In the genomic region with DNA sequence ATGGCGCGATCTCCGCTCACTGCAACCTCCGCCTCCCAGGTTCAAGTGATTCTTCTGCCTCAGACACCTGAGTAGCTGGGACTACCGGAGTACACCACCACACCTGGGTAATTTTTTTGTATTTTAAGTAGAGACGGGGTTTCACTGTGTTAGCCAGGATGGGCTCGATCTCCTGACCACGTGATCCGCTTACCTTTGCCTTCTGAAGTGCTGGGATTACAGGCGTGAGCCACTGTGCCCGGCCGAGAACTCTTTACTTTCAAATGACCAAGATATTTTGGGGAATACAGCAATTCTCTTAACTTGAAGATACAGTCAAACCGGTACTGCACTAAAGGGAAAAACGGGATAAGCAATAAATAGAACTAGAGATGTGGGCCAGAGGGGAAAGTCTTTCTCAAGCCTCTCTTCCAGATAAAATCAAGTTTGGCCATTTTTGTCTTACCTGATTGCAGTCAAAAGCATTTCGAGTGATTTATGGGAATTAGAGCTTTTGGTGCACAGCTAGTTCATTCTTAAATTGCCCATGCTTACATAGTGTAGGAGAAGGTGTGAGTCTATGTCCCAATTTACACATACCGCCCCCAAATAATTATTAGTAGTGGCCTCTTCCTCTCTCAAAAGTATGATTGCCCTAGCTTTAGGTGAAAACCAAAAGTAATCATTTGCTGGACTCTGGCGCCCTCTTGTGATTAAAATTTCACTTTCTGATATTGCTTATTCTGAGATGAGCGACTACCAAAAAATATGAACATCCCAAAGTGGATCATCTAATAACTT, we compare ENCODE assay signal across 8 cellular contexts. TPM values are rescaled to one million over a fixed set of nuclear protein-coding genes. Genes with fewer than 3 reads are reported as not detected.
A peak's percentile ranks its signal among the peaks of the same experiment; 100 is the strongest.
DNase-seq lines count a peak whose midpoint lies in the region; ATAC-seq, FAIRE-seq and TF ChIP-seq lines count a peak whose summit lies in the region.

No MANE protein-coding gene starts in this region.

- H3K27me3 Mint-ChIP-seq in CD4-positive, alpha-beta T cell: no peaks in the 10 kb centered on the region

- TF ChIP-seq EP300 in suprapubic skin (IDR thresholded peaks at IDR 0.05): no peak

- H3K36me3 ChIP-seq in lung (ENCODE audit: control insufficient read depth in 2 of 2, insufficient read depth in 2 of 2, low read length in 2 of 2) (no peaks in the 10 kb centered on the region), suprapubic skin (no peaks in the 10 kb centered on the region)

- FAIRE-seq in GM12892 (lab: Jason Lieb, UNC): peak; percentile 87

- no peaks in the 10 kb centered on the region for H3K36me3 Mint-ChIP-seq in CD4-positive, alpha-beta T cell (ENCODE audit: low read depth)

- no peak overlapping the region for H3K4me3 Mint-ChIP-seq in CD4-positive, alpha-beta T cell

- CTCF ChIA-PET in CD4-positive, alpha-beta T cell (lab: Charles Lee): interaction anchor here (0.6 to 2.5 kb wide), 12 partner anchors 13 to 534 kb away, joined by 3 to 28 read pairs (median 4); no protein-coding TSS in a partner anchor

- H3K4me3 ChIP-seq in choroid plexus epithelial cell (ENCODE audit: low read depth, low read length) (no peak overlapping the region), lung (no peak overlapping the region), suprapubic skin (no peak overlapping the region)

- POLR2A ChIA-PET in CD4-positive, alpha-beta T cell (lab: Charles Lee): interaction anchor here (0.7 to 1.1 kb wide), 2 partner anchors 73 to 178 kb away, joined by 4 to 6 read pairs; partner anchors contain the start of gene PPM1K

- peak; percentile 82 for TF ChIP-seq CTCF in CD4-positive, alpha-beta T cell (IDR thresholded peaks at IDR 0.05)
- peak; percentile 66 for TF ChIP-seq CTCF in choroid plexus epithelial cell (conservative IDR thresholded peaks at IDR 0.05; ENCODE audit: low read depth, low read length)
- TF ChIP-seq CTCF in lung (IDR thresholded peaks at IDR 0.05; ENCODE audit: control extremely low read depth, extremely low read depth): peak; percentile 61
- TF ChIP-seq CTCF in suprapubic skin (IDR thresholded peaks at IDR 0.05): peak; percentile 51 to 67

- H3K9me3 Mint-ChIP-seq in CD4-positive, alpha-beta T cell: no peaks in the 10 kb centered on the region

- no peak overlapping the region for H3K27ac Mint-ChIP-seq in CD4-positive, alpha-beta T cell

- TF ChIP-seq POLR2A in GM12892 (IDR thresholded peaks at IDR 0.05; ENCODE audit: low read depth, low read length): no peak
- no peak for TF ChIP-seq POLR2A in suprapubic skin (IDR thresholded peaks at IDR 0.05)

- ATAC-seq in CD4-positive, alpha-beta T cell (ENCODE audit: poor library complexity): no peak
- ATAC-seq in SK-N-SH treated with all-trans-retinoic acid at 6 μM for 48 hours (peak; percentile 92), lung (ENCODE audit: insufficient read depth, low FRiP score) (no peak), HG03469 (IDR thresholded peaks at IDR 0.05; ENCODE audit: unreplicated experiment) (no peak)

- 63 to 67% methylated on average over 18 of the region's 18 CpGs for WGBS in lung, 2 donors
- WGBS in suprapubic skin: 62% methylated on average over 18 of the region's 18 CpGs

- H3K4me1 ChIP-seq in lung (ENCODE audit: control insufficient read depth in 2 of 2, insufficient read depth in 2 of 2, low read length in 2 of 2) (no peaks in the 10 kb centered on the region), suprapubic skin (peaks cover 4% of the 10 kb centered on the region)

- no peaks in the 10 kb centered on the region for H3K9me3 ChIP-seq in CD4-positive, alpha-beta T cell (ENCODE audit: control insufficient read depth, low read length)
- H3K9me3 ChIP-seq in lung (ENCODE audit: control insufficient read depth in 2 of 2, insufficient read depth in 1 of 2, low read length in 1 of 2) (no peaks in the 10 kb centered on the region), suprapubic skin (no peaks in the 10 kb centered on the region)

- intact Hi-C loops in CD4-positive, alpha-beta T cell (cut with DNase I, micrococcal nuclease): loop anchor here (1.0 to 10.0 kb wide), 9 partner anchors 177 to 1057 kb away; no protein-coding TSS in a partner anchor

- no peak overlapping the region for H3K27ac ChIP-seq in CD4-positive, alpha-beta T cell (ENCODE audit: low read depth, low read length)
- H3K27ac ChIP-seq in lung (ENCODE audit: low read depth in 1 of 2, low read length in 1 of 2) (no peak overlapping the region), suprapubic skin (no peak overlapping the region)

- no peaks in the 10 kb centered on the region for H3K4me1 Mint-ChIP-seq in CD4-positive, alpha-beta T cell (ENCODE audit: low read depth)

- no peaks in the 10 kb centered on the region for H3K27me3 ChIP-seq in CD4-positive, alpha-beta T cell (ENCODE audit: control insufficient read depth, insufficient read depth, low read length)
- no peaks in the 10 kb centered on the region for H3K27me3 ChIP-seq in lung (ENCODE audit: control insufficient read depth, insufficient read depth)
- H3K27me3 ChIP-seq in suprapubic skin: no peaks in the 10 kb centered on the region

- peak in 6 of 10 experiments; percentile 9 to 40 (median 23) for DNase-seq in CD4-positive, alpha-beta T cell
- DNase-seq in GM12892 (ENCODE audit: insufficient read length) (peak; percentile 8), HS-5 (ENCODE audit: low read depth) (peak; percentile 42), choroid plexus epithelial cell (ENCODE audit: low read depth) (peak; percentile 62), lung (ENCODE audit: low spot score) (peak; percentile 43), suprapubic skin (ENCODE audit: low spot score in 2 of 2) (no peak)

TF ChIP-seq in SK-N-SH treated with all-trans-retinoic acid at 6 μM for 48 hours, 23 proteins besides CTCF, POLR2A, EP300 and RAD21:
- TF ChIP-seq PATZ1 (CRISPR knock-in tag; IDR thresholded peaks at IDR 0.05; ENCODE audit: borderline replicate concordance) (no peak), TCF4 (CRISPR knock-in tag; IDR thresholded peaks at IDR 0.05; ENCODE audit: borderline replicate concordance) (no peak), ISL1 (CRISPR knock-in tag; IDR thresholded peaks at IDR 0.05) (no peak), CSDC2 (CRISPR knock-in tag; IDR thresholded peaks at IDR 0.05) (no peak), OSR1 (CRISPR knock-in tag; IDR thresholded peaks at IDR 0.05) (no peak), SNAI2 (CRISPR knock-in tag; IDR thresholded peaks at IDR 0.05) (no peak), GLIS3 (CRISPR knock-in tag; IDR thresholded peaks at IDR 0.05) (no peak), ZFP3 (CRISPR knock-in tag; IDR thresholded peaks at IDR 0.05) (no peak), ZNF70 (CRISPR knock-in tag; IDR thresholded peaks at IDR 0.05) (no peak), ZNF8 (CRISPR knock-in tag; IDR thresholded peaks at IDR 0.05) (no peak), RARB (CRISPR knock-in tag; IDR thresholded peaks at IDR 0.05) (no peak), ZC3H10 (CRISPR knock-in tag; IDR thresholded peaks at IDR 0.05) (no peak), ESRRG (CRISPR knock-in tag; IDR thresholded peaks at IDR 0.05) (no peak), PPARA (CRISPR knock-in tag; IDR thresholded peaks at IDR 0.05; ENCODE audit: borderline replicate concordance) (no peak)
- TF ChIP-seq, protein P1, sequence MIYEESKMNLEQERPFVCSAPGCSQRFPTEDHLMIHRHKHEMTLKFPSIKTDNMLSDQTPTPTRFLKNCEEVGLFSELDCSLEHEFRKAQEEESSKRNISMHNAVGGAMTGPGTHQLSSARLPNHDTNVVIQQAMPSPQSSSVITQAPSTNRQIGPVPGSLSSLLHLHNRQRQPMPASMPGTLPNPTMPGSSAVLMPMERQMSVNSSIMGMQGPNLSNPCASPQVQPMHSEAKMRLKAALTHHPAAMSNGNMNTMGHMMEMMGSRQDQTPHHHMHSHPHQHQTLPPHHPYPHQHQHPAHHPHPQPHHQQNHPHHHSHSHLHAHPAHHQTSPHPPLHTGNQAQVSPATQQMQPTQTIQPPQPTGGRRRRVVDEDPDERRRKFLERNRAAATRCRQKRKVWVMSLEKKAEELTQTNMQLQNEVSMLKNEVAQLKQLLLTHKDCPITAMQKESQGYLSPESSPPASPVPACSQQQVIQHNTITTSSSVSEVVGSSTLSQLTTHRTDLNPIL (CRISPR knock-in tag; IDR thresholded peaks at IDR 0.05; ENCODE audit: low read depth): no peak

RNA-seq across cellular contexts. Expression of gene ABCG2, which starts 53.2 kb away (rescaled TPM):
- total RNA-seq in CD4-positive, alpha-beta T cell: not detected
- polyA plus RNA-seq in GM12892 (2012; ENCODE audit: missing spikeins): not detected
- total RNA-seq in lung (10 to 100 TPM in 1 of 2 donors, 1 to 10 TPM in 1; 5.4 to 15.7 TPM), suprapubic skin (1 to 10 TPM in 3 of 4 donors, under 1 TPM in 1; 0.72 to 5.1 (median 2.4) TPM)
- 1 to 10 TPM; 1.0 to 1.2 TPM for polyA plus RNA-seq in lung

Comparison
In these comparisons a context has a peak if more than half of its experiments do, and no peak if none do; other contexts are left out.
1. DNase-seq: peak in CD4-positive, alpha-beta T cell (6 of 10), GM12892 (single experiment), HS-5 (single experiment), choroid plexus epithelial cell (single experiment) and lung (single experiment); none in suprapubic skin (0 of 2).
2. Peak in every context shown above with its lines, with median percentiles within 50 percentile points of each other: CTCF ChIP-seq.